In the genomic region with DNA sequence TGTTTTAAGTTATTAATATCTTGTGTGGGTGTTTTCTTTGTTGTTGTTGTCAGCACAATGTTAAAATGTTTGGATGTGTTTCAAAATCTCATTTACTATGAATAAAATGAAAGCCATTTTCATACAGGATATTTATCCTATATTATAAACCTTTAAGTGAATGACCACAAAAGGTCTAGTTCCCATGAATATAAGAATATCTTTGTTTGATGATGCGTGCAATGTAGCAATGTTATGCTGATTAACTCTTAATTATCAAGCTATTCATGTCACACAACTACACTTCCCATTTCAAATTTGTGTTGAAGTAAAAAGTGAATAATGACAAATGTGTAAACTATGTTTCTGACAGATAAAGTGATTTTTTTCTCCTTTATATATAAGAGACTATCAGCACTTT, we compare ENCODE assay signal across 20 cellular contexts. TPM values are rescaled to one million over a fixed set of nuclear protein-coding genes. Genes with fewer than 3 reads are reported as not detected.
DNase-seq lines count a peak whose midpoint lies in the region; ATAC-seq and TF ChIP-seq lines count a peak whose summit lies in the region.
"Had no signal": no experiment of that assay in that cellular context is flagged by ENCODE, and none has a peak within 500 bp of the region (broad histone marks: within the 10 kb centered on the region; RNA-seq: fewer than 3 reads in every experiment).

No MANE protein-coding gene starts in this region.

- BruUV-seq in mammary epithelial cell (replicated peaks; lab: Mats Ljungman, UMichigan): no TSS peak

- H4K20me1 ChIP-seq in MM.1S (ENCODE audit: insufficient read depth, low read length): no peaks in the 10 kb centered on the region
- H4K20me1 ChIP-seq in mammary epithelial cell (ENCODE audit: insufficient read depth, low read length): no peaks in the 10 kb centered on the region

- WGBS in mammary epithelial cell (ENCODE audit: low coverage, missing lambda C conversion rate): 89% methylated on average over 1 of the region's 1 CpG

- TF ChIP-seq CTCF in GM12864 (IDR thresholded peaks at IDR 0.05; ENCODE audit: low read depth, low read length, missing control alignments) (no peak), MM.1S (IDR thresholded peaks at IDR 0.05; ENCODE audit: low read length) (no peak), dorsolateral prefrontal cortex (IDR thresholded peaks at IDR 0.05 in 54 of 56, conservative IDR thresholded peaks at IDR 0.05 in 2 of 56; ENCODE audit: low read depth in 1 of 56, partially characterized antibody in 56 of 56) (no peak), mammary epithelial cell (conservative IDR thresholded peaks at IDR 0.05 in 1 of 2, IDR thresholded peaks at IDR 0.05 in 1 of 2; ENCODE audit: extremely low read depth in 1 of 2, insufficient read depth in 1 of 2, low read depth in 1 of 2, low read length in 2 of 2) (no peak), WERI-Rb-1 (IDR thresholded peaks at IDR 0.05; ENCODE audit: low read depth, low read length) (no peak)

- H3K27ac ChIP-seq in MM.1S (ENCODE audit: low read length) (peak overlapping the region; percentile 97), dorsolateral prefrontal cortex (peak overlapping the region in 53 of 59 donors; percentile 6 to 89 (median 74)), mammary epithelial cell (ENCODE audit: insufficient read depth, low read depth, low read length) (no peak overlapping the region), WERI-Rb-1 (no peak overlapping the region)
- H3K27ac ChIP-seq: SK-N-MC had no signal

- H3K4me1 Mint-ChIP-seq in stimulated activated memory B cell treated with anti-CD40 and anti-IgM and Interleukin-4, amounts not matched to agents 10 μg/mL and 1 μg/mL and 100 μg/mL, for 72 hours: peaks cover 65% of the 10 kb centered on the region

- H3K36me3 ChIP-seq in MM.1S (replicated peaks; ENCODE audit: insufficient read depth, low read length) (no peaks in the 10 kb centered on the region; the same call in 1 of the 2 replicates), mammary epithelial cell (ENCODE audit: insufficient read depth, low read length) (no peaks in the 10 kb centered on the region), WERI-Rb-1 (no peaks in the 10 kb centered on the region)

- no peaks in the 10 kb centered on the region for H3K4me1 ChIP-seq in MM.1S (ENCODE audit: low read length)
- H3K4me1 ChIP-seq in mammary epithelial cell (ENCODE audit: insufficient read depth, low read length): no peaks in the 10 kb centered on the region

- CTCF ChIA-PET in mammary epithelial cell (lab: Charles Lee; ENCODE audit: low non-redundant PET): no interaction called here

- H3K79me2 ChIP-seq in MM.1S (ENCODE audit: low read length): peaks cover 99% of the 10 kb centered on the region
- H3K79me2 ChIP-seq in mammary epithelial cell (ENCODE audit: insufficient read depth, low read length): no peaks in the 10 kb centered on the region

- no peak for ATAC-seq in stimulated activated memory B cell treated with anti-CD40 and anti-IgM and Interleukin-4, amounts not matched to agents 10 μg/mL and 1 μg/mL and 100 μg/mL, for 72 hours
- ATAC-seq: GM23338, Panc1, T-cell had no signal

- H3K4me3 Mint-ChIP-seq in stimulated activated memory B cell treated with anti-CD40 and anti-IgM and Interleukin-4, amounts not matched to agents 10 μg/mL and 1 μg/mL and 100 μg/mL, for 72 hours: peak overlapping the region; percentile 94
- H3K4me3 Mint-ChIP-seq: CD8-positive, alpha-beta memory T cell; GM23338; T-cell had no signal

- H3K9ac ChIP-seq in MM.1S (ENCODE audit: low read length) (peak overlapping the region; percentile 88), mammary epithelial cell (ENCODE audit: insufficient read depth, low read length) (no peak overlapping the region)

- H3K27me3 ChIP-seq in MM.1S (replicated peaks; ENCODE audit: insufficient read depth, low read length): no peaks in the 10 kb centered on the region
- no peaks in the 10 kb centered on the region for H3K27me3 ChIP-seq in dorsolateral prefrontal cortex
- no peaks in the 10 kb centered on the region for H3K27me3 ChIP-seq in mammary epithelial cell (ENCODE audit: insufficient read depth, low read length)
- no peaks in the 10 kb centered on the region for H3K27me3 ChIP-seq in WERI-Rb-1 (ENCODE audit: insufficient read depth, low read depth, severe bottlenecking)

- H3K4me2 ChIP-seq in MM.1S (ENCODE audit: low read depth, low read length) (peak overlapping the region; percentile 96), mammary epithelial cell (ENCODE audit: insufficient read depth, low read depth, low read length) (no peak overlapping the region)
- H3K4me2 ChIP-seq: GM23338 had no signal

- intact Hi-C loops in dorsolateral prefrontal cortex (cut with DNase I): loop anchor here in 1 of 2 donors (10.0 kb wide), 2 partner anchors 52 to 88 kb away; no protein-coding TSS in a partner anchor
- intact Hi-C loops in mammary epithelial cell (cut with micrococcal nuclease): no loop called here

- H3K4me3 ChIP-seq in GM12864 (ENCODE audit: low read depth, low read length) (peak overlapping the region; percentile 67), MM.1S (ENCODE audit: low read length) (peak overlapping the region; percentile 71), dorsolateral prefrontal cortex (peak overlapping the region in 24 of 59 donors; percentile 0 to 54 (median 36)), mammary epithelial cell (replicated peaks in 1 of 3; ENCODE audit: insufficient read depth in 1 of 3, low read depth in 2 of 3, low read length in 3 of 3) (no peak overlapping the region), WERI-Rb-1 (ENCODE audit: low read depth, low read length) (no peak overlapping the region)
- H3K4me3 ChIP-seq: GM23338, SK-N-MC had no signal

- peaks cover 69% of the 10 kb centered on the region for H3F3A ChIP-seq in MM.1S (ENCODE audit: insufficient read depth, low read length)

- no peaks in the 10 kb centered on the region for H3K9me3 Mint-ChIP-seq in stimulated activated memory B cell treated with anti-CD40 and anti-IgM and Interleukin-4, amounts not matched to agents 10 μg/mL and 1 μg/mL and 100 μg/mL, for 72 hours
- H3K9me3 Mint-ChIP-seq: GM23338, T-cell had no signal

- H3K36me3 Mint-ChIP-seq in stimulated activated memory B cell treated with anti-CD40 and anti-IgM and Interleukin-4, amounts not matched to agents 10 μg/mL and 1 μg/mL and 100 μg/mL, for 72 hours: peaks cover 26% of the 10 kb centered on the region
- H3K36me3 Mint-ChIP-seq: CD8-positive, alpha-beta memory T cell; T-cell had no signal

- H2AFZ ChIP-seq in MM.1S (ENCODE audit: low read length): no peak overlapping the region
- H2AFZ ChIP-seq in mammary epithelial cell (ENCODE audit: low read depth, low read length): no peak overlapping the region
- H2AFZ ChIP-seq: GM23338 had no signal

- no peaks in the 10 kb centered on the region for H3K27me3 Mint-ChIP-seq in stimulated activated memory B cell treated with anti-CD40 and anti-IgM and Interleukin-4, amounts not matched to agents 10 μg/mL and 1 μg/mL and 100 μg/mL, for 72 hours

- DNase-seq in GM12864 (ENCODE audit: low read depth) (no peak), MM.1S (no peak), dorsolateral prefrontal cortex (no peak), mammary epithelial cell (no peak), hepatic stellate cell (ENCODE audit: low spot score) (no peak), WERI-Rb-1 (no peak), NCI-H1930 (lab: John Stamatoyannopoulos, UW) (no peak)
- DNase-seq: CD8-positive, alpha-beta memory T cell; DMS79 treated with DMSO at 0.1 percent for 48 hours; KG1; NCI-H1092; NCI-H146; NCI-H2081 treated with DMSO at 0.1 percent for 48 hours; NCI-H510A; NCI-H774; T-cell had no signal

- in situ Hi-C loops in mammary epithelial cell (cut with MboI; ENCODE audit: low sequenced_read_pairs in 2 of 2): no loop called here

- H3K27ac Mint-ChIP-seq in stimulated activated memory B cell treated with anti-CD40 and anti-IgM and Interleukin-4, amounts not matched to agents 10 μg/mL and 1 μg/mL and 100 μg/mL, for 72 hours: peak overlapping the region; percentile 81
- H3K27ac Mint-ChIP-seq: CD8-positive, alpha-beta memory T cell; T-cell had no signal

- dilution Hi-C loops in mammary epithelial cell (cut with HindIII; ENCODE audit: low sequenced_read_pairs): no loop called here

- H3K9me2 ChIP-seq in MM.1S (replicated peaks; ENCODE audit: insufficient read depth, low read length): no peaks in the 10 kb centered on the region

- H3K9me3 ChIP-seq in MM.1S (replicated peaks; ENCODE audit: insufficient read depth, low read length) (no peaks in the 10 kb centered on the region), mammary epithelial cell (replicated peaks; ENCODE audit: insufficient read depth, low read length) (no peaks in the 10 kb centered on the region), WERI-Rb-1 (ENCODE audit: severe bottlenecking) (no peaks in the 10 kb centered on the region)

RNA-seq across cellular contexts. Expression of a gene that starts 59.8 kb away (rescaled TPM):
- total RNA-seq in dorsolateral prefrontal cortex (100 to 1,000 TPM; 147 to 673 (median 441) TPM), mammary epithelial cell (1 to 10 TPM in 1 of 2 donors, not detected in 1; 1.3 TPM)
- polyA plus RNA-seq in mammary epithelial cell: not detected
- not detected for polyA minus RNA-seq in mammary epithelial cell
- polyA plus RNA-seq: CD8-positive, alpha-beta memory T cell had no signal

Comparison
In these comparisons a context has a peak if more than half of its experiments do, and no peak if none do; other contexts are left out.
1. H3K4me3 ChIP-seq: peak in GM12864 (single experiment) and MM.1S (single experiment); none in mammary epithelial cell (0 of 3) and WERI-Rb-1 (single experiment).
2. H3K27ac ChIP-seq: peak in MM.1S (single experiment) and dorsolateral prefrontal cortex (53 of 59); none in mammary epithelial cell (single experiment) and WERI-Rb-1 (single experiment).
3. RNA of a gene that starts 59.8 kb away (total RNA-seq): 147 to 673 TPM in dorsolateral prefrontal cortex; 1.3 TPM in mammary epithelial cell; every median in the first group is over 10 times any median in the second.